ENCODE assay signal across 7 cellular contexts in genomic region chr18:36688020-36688965, GRCh38.
DNase-seq lines count a peak whose midpoint lies in the region; ATAC-seq and TF ChIP-seq lines count a peak whose summit lies in the region.

No MANE protein-coding gene starts in this region.

- H3K4me3 ChIP-seq in dorsolateral prefrontal cortex (no peak overlapping the region), lower lobe of right lung (no peak overlapping the region)

- TF ChIP-seq CTCF in dorsolateral prefrontal cortex (IDR thresholded peaks at IDR 0.05 in 54 of 56, conservative IDR thresholded peaks at IDR 0.05 in 2 of 56; ENCODE audit: low read depth in 1 of 56, partially characterized antibody in 56 of 56) (peak; percentile 50 to 91 (median 86)), lower lobe of right lung (IDR thresholded peaks at IDR 0.05) (peak; percentile 82)

- no peaks in the 10 kb centered on the region for H3K36me3 ChIP-seq in lower lobe of right lung

- peak; percentile 77 to 86 for ATAC-seq in lower lobe of right lung

- intact Hi-C loops in dorsolateral prefrontal cortex (cut with DNase I), result loop anchor here (5.0 kb wide), 2 partner anchors 69 to 119 kb away; no protein-coding TSS in a partner anchor
- intact Hi-C loops in lower lobe of right lung (cut with DNase I), result loop anchor here (10.0 kb wide), 1 partner anchor 67 kb away; no protein-coding TSS in a partner anchor

- H3K9me3 ChIP-seq in lower lobe of right lung, result no peaks in the 10 kb centered on the region

- no peak overlapping the region for H3K27ac ChIP-seq in dorsolateral prefrontal cortex
- no peak overlapping the region for H3K27ac ChIP-seq in lower lobe of right lung

- peaks cover 8% of the 10 kb centered on the region for H3K4me1 ChIP-seq in lower lobe of right lung

- no peaks in the 10 kb centered on the region for H3K27me3 ChIP-seq in dorsolateral prefrontal cortex
- H3K27me3 ChIP-seq in lower lobe of right lung (ENCODE audit: low read depth), result no peaks in the 10 kb centered on the region

- DNase-seq in ELR (ENCODE audit: low read depth) (peak; percentile 74), H4 (ENCODE audit: low spot score) (peak; percentile 39), NCI-H1105 (lab: John Stamatoyannopoulos, UW) (peak; percentile 61), UCSD-AML1 (lab: John Stamatoyannopoulos, UW; ENCODE audit: unreplicated experiment) (peak; percentile 32), dorsolateral prefrontal cortex (peak in 8 of 10 donors; percentile 28 to 72 (median 57)), lower lobe of right lung (no peak)
- DNase-seq in stimulated activated CD8-positive, alpha-beta memory T cell treated with anti-CD3 and anti-CD28 coated beads, Interleukin-7, amount 100 ng/mL, for 48 hours (ENCODE audit: extremely low read depth in 1 of 2, low read depth in 1 of 2), result peak; percentile 2 to 10
